In the genomic region with DNA sequence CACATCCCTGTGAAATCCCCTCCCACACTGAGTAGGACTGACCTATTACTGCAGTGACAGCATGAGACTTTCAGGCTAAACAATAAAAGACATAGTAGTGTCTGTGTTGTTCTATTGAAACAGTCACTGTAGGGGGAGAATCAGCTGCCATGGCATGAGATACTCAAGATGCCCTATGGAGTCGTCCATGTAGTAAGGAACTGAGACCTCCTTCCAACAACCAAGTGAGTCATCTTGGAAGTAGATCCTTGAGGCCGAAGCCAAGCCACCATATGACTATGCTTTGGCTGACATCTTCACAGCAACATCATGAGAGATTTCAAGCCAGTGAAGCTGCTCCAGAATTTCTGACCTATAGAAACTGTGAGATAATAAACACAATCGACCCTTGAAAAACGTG, we compare ENCODE assay signal across 17 cellular contexts. TPM values are rescaled to one million over a fixed set of nuclear protein-coding genes. Genes with fewer than 3 reads are reported as not detected.
DNase-seq lines count a peak whose midpoint lies in the region; ATAC-seq, FAIRE-seq and TF ChIP-seq lines count a peak whose summit lies in the region.
"Had no signal": no experiment of that assay in that cellular context is flagged by ENCODE, and none has a peak within 500 bp of the region (broad histone marks: within the 10 kb centered on the region; RNA-seq: fewer than 3 reads in every experiment).

No MANE protein-coding gene starts in this region.

- no peak overlapping the region for H3K27ac Mint-ChIP-seq in Calu3 (ENCODE audit: unreplicated experiment)
- H3K27ac Mint-ChIP-seq: H9 had no signal

- intact Hi-C loops in Calu3 (cut with micrococcal nuclease; ENCODE audit: unreplicated experiment) = no loop called here

- CTCF ChIA-PET in Calu3 (lab: Charles Lee) = interaction anchor here (1.5 kb wide), 1 partner anchor 53 kb away, joined by 4 read pairs; no protein-coding TSS in a partner anchor

- no peak for FAIRE-seq in GM12891 (lab: Jason Lieb, UNC)

- peak; percentile 32; the same call in 1 of the 3 replicates for ATAC-seq in SK-N-SH treated with all-trans-retinoic acid at 6 μM for 48 hours

- peaks cover 4% of the 10 kb centered on the region for H3K9me3 Mint-ChIP-seq in Calu3 (ENCODE audit: low read depth, unreplicated experiment)

- TF ChIP-seq CTCF in fibroblast of mammary gland (conservative IDR thresholded peaks at IDR 0.05; ENCODE audit: control insufficient read depth, insufficient read depth, low read depth, low read length) (no peak), Calu3 (IDR thresholded peaks at IDR 0.05; ENCODE audit: unreplicated experiment) (no peak)

- H3K27me3 Mint-ChIP-seq in Calu3 (ENCODE audit: unreplicated experiment) = no peaks in the 10 kb centered on the region

- no peaks in the 10 kb centered on the region for H3K36me3 Mint-ChIP-seq in Calu3 (ENCODE audit: insufficient read depth, unreplicated experiment)
- H3K36me3 Mint-ChIP-seq: CD14-positive monocyte had no signal

- no peak for TF ChIP-seq POLR2A in GM12891 (IDR thresholded peaks at IDR 0.05; ENCODE audit: low read depth, low read length)

- H3K4me1 Mint-ChIP-seq in Calu3 (ENCODE audit: low read depth, unreplicated experiment) = peaks cover 28% of the 10 kb centered on the region
- H3K4me1 Mint-ChIP-seq: CD14-positive monocyte had no signal

- H3K4me3 Mint-ChIP-seq in Calu3 (ENCODE audit: low read depth, unreplicated experiment) = no peak overlapping the region
- H3K4me3 Mint-ChIP-seq: CD14-positive monocyte, H9 had no signal

- BruUV-seq in Calu3 (replicated peaks; lab: Mats Ljungman, UMichigan) = no TSS peak

- no peak overlapping the region for H3K4me3 ChIP-seq in fibroblast of mammary gland (ENCODE audit: control insufficient read depth, low read depth, low read length)

- no peak for DNase-seq in GM12891 (ENCODE audit: insufficient read length, low spot score)
- peak; percentile 74 for DNase-seq in fibroblast of mammary gland (ENCODE audit: low read depth)
- no peak for DNase-seq in Calu3
- DNase-seq in activated CD4-positive, CD25-positive, alpha-beta regulatory T cell (lab: John Stamatoyannopoulos, UW) = no peak
- DNase-seq in NCI-H69 (lab: John Stamatoyannopoulos, UW) = no peak
- no peak for DNase-seq in NCI-H146 (lab: John Stamatoyannopoulos, UW)
- DNase-seq: GDM1, H9, Kasumi-1, MV-4-11, NCI-H1436, NCI-H2081 treated with DMSO at 0.1 percent for 48 hours, NCI-H524 treated with DMSO at 0.1 percent for 48 hours, OCI-M1, T-helper 1 cell had no signal

TF ChIP-seq in GM12891, 5 proteins besides CTCF, POLR2A, EP300 and RAD21:
- TF ChIP-seq PAX5 (IDR thresholded peaks at IDR 0.05; ENCODE audit: insufficient read depth, low read length, severe bottlenecking) (no peak), SPI1 (IDR thresholded peaks at IDR 0.05; ENCODE audit: low read depth, low read length) (0 out of 2 replicates have a peak, but pooled peaks have one; percentile 16)
TF ChIP-seq in GM12891: peak in this region for 1.

TF ChIP-seq in SK-N-SH treated with all-trans-retinoic acid at 6 μM for 48 hours, 23 proteins besides CTCF, POLR2A, EP300 and RAD21:
- no peak for TF ChIP-seq ZC3H10 (CRISPR knock-in tag; IDR thresholded peaks at IDR 0.05)
- TF ChIP-seq ZFP30 (CRISPR knock-in tag; IDR thresholded peaks at IDR 0.05) = no peak
- TF ChIP-seq CSDC2 (CRISPR knock-in tag; IDR thresholded peaks at IDR 0.05) = no peak
- TF ChIP-seq PPARA (CRISPR knock-in tag; IDR thresholded peaks at IDR 0.05; ENCODE audit: borderline replicate concordance) = no peak
- TF ChIP-seq, protein P1, sequence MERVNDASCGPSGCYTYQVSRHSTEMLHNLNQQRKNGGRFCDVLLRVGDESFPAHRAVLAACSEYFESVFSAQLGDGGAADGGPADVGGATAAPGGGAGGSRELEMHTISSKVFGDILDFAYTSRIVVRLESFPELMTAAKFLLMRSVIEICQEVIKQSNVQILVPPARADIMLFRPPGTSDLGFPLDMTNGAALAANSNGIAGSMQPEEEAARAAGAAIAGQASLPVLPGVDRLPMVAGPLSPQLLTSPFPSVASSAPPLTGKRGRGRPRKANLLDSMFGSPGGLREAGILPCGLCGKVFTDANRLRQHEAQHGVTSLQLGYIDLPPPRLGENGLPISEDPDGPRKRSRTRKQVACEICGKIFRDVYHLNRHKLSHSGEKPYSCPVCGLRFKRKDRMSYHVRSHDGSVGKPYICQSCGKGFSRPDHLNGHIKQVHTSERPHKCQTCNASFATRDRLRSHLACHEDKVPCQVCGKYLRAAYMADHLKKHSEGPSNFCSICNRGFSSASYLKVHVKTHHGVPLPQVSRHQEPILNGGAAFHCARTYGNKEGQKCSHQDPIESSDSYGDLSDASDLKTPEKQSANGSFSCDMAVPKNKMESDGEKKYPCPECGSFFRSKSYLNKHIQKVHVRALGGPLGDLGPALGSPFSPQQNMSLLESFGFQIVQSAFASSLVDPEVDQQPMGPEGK (CRISPR knock-in tag; IDR thresholded peaks at IDR 0.05; ENCODE audit: borderline replicate concordance) = no peak
- no peak for TF ChIP-seq ZNF70 (CRISPR knock-in tag; IDR thresholded peaks at IDR 0.05)
- no peak for TF ChIP-seq SNAI2 (CRISPR knock-in tag; IDR thresholded peaks at IDR 0.05)
TF ChIP-seq in SK-N-SH treated with all-trans-retinoic acid at 6 μM for 48 hours: peak in this region for 0.

RNA-seq across cellular contexts. Expression of gene LRP6, which starts 12.1 kb away (rescaled TPM):
- 4.6 TPM for polyA plus RNA-seq in GM12891 (2012; ENCODE audit: low read depth, missing spikeins)
- total RNA-seq in Calu3 (2022) = 64.7 and 74.8 TPM in 2 replicates
- polyA plus RNA-seq: CD14-positive monocyte had no signal
